Comparison of ENCODE assay signal across 9 cellular contexts in the genomic region with DNA sequence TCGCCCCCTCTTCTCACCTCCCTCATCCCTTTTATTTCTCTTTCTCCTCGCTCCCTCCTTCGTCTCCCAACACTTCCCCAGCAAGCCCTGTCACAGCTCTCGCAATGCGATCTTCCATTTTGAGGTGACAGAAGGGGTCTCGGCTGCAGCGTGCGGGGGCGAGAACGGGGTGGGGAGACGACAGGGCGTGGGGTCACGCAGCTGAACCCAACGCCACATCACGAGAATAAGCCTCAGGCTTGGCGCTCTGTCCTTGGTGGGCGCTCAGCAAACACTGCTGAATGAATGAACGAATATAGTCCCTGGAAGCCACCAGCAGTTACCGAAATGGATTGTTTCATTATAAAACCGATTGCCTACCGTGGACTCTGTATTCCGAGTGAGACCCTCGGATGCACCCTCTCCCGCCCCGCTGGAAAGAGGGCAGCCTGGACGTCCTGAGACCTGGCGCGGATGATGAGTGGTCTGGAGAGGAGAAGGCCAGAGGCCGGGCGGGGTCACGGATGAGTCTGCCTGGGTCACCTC. TPM values are rescaled to one million over a fixed set of nuclear protein-coding genes. Genes with fewer than 3 reads are reported as not detected.
A peak's percentile ranks its signal among the peaks of the same experiment; 100 is the strongest.
DNase-seq lines count a peak whose midpoint lies in the region; ATAC-seq, FAIRE-seq and TF ChIP-seq lines count a peak whose summit lies in the region.
"Had no signal": no experiment of that assay in that cellular context is flagged by ENCODE, and none has a peak within 500 bp of the region (broad histone marks: within the 10 kb centered on the region; RNA-seq: fewer than 3 reads in every experiment).

No MANE protein-coding gene starts in this region.

- no peak for FAIRE-seq in astrocyte (lab: Jason Lieb, UNC)

- no peak overlapping the region for H2BK120ac ChIP-seq in mesenchymal stem cell (ENCODE audit: low read depth, low read length)

- H3K27ac ChIP-seq in left ventricle myocardium inferior (replicated peaks) (peak overlapping the region; percentile 87), astrocyte (ENCODE audit: low read depth, low read length) (no peak overlapping the region), mesenchymal stem cell (ENCODE audit: low read length, poor library complexity, severe bottlenecking) (no peak overlapping the region)

- no peak overlapping the region for H2BK15ac ChIP-seq in mesenchymal stem cell (ENCODE audit: low read depth, poor library complexity, severe bottlenecking)

- H3K36me3 Mint-ChIP-seq in astrocyte (ENCODE audit: low read depth, unreplicated experiment) (peaks cover 9% of the 10 kb centered on the region), type B pancreatic cell (no peaks in the 10 kb centered on the region)

- ATAC-seq in Right ventricle myocardium superior (ENCODE audit: poor library complexity) (no peak), HG03520 (IDR thresholded peaks at IDR 0.05; ENCODE audit: unreplicated experiment) (no peak), HG02610 (IDR thresholded peaks at IDR 0.05; ENCODE audit: unreplicated experiment) (no peak)

- H3K9me3 Mint-ChIP-seq in astrocyte (ENCODE audit: unreplicated experiment) (peaks cover 20% of the 10 kb centered on the region), type B pancreatic cell (no peaks in the 10 kb centered on the region)

- under 1% methylated on average over 31 of the region's 31 CpGs for WGBS in mesenchymal stem cell

- H3K27me3 Mint-ChIP-seq in astrocyte (ENCODE audit: low read depth, unreplicated experiment) (peaks cover 78% of the 10 kb centered on the region), type B pancreatic cell (peaks cover 98% of the 10 kb centered on the region)

- DNase-seq in left ventricle myocardium inferior (no peak), Right ventricle myocardium superior (no peak), astrocyte (ENCODE audit: low read depth) (no peak), mesenchymal stem cell (no peak), type B pancreatic cell (ENCODE audit: extremely low spot score, unreplicated experiment) (no peak), foreskin fibroblast (no peak)
- DNase-seq: Caco-2 had no signal

- H2AK5ac ChIP-seq in mesenchymal stem cell (ENCODE audit: low read length, severe bottlenecking), result no peak overlapping the region

- peak overlapping the region in 1 of 2 experiments; percentile 77 for H3K23ac ChIP-seq in mesenchymal stem cell (ENCODE audit: low read length in 2 of 2)

- peaks cover 20% of the 10 kb centered on the region for H4K20me1 ChIP-seq in astrocyte (ENCODE audit: insufficient read depth, low read length)

- no peak overlapping the region for H4K8ac ChIP-seq in mesenchymal stem cell (ENCODE audit: low read length)

- H3K4me3 ChIP-seq in left ventricle myocardium inferior (peak overlapping the region; percentile 64), astrocyte (ENCODE audit: insufficient read depth, low read depth, low read length) (no peak overlapping the region), mesenchymal stem cell (ENCODE audit: insufficient read depth in 1 of 2, low read depth in 1 of 2, low read length in 2 of 2) (peak overlapping the region in 1 of 2 experiments; percentile 81), foreskin fibroblast (ENCODE audit: low read depth in 1 of 2, low read length in 2 of 2) (no peak overlapping the region)

- H2BK12ac ChIP-seq in mesenchymal stem cell (ENCODE audit: low read length in 2 of 2), result no peak overlapping the region

- no peak overlapping the region for H3K4ac ChIP-seq in mesenchymal stem cell (ENCODE audit: low read depth in 1 of 2, low read length in 2 of 2)

- intact Hi-C loops in left ventricle myocardium inferior (cut with micrococcal nuclease) (no loop called here), Right ventricle myocardium superior (cut with DNase I) (no loop called here)

- H3K18ac ChIP-seq in mesenchymal stem cell (ENCODE audit: low read depth in 1 of 2, low read length in 2 of 2), result no peak overlapping the region

- H2AFZ ChIP-seq in astrocyte (ENCODE audit: low read depth, low read length) (no peak overlapping the region), mesenchymal stem cell (ENCODE audit: low read depth, low read length) (no peak overlapping the region)

- H3K14ac ChIP-seq in mesenchymal stem cell (ENCODE audit: low read length in 2 of 2), result no peak overlapping the region

- H2BK5ac ChIP-seq in mesenchymal stem cell (ENCODE audit: low read depth, low read length, poor library complexity, severe bottlenecking), result no peak overlapping the region

- H3K4me3 Mint-ChIP-seq in astrocyte (ENCODE audit: unreplicated experiment) (peak overlapping the region; percentile 27), type B pancreatic cell (peak overlapping the region; percentile 81)

- no peak for TF ChIP-seq CTCF in left ventricle myocardium inferior (IDR thresholded peaks at IDR 0.05; ENCODE audit: borderline replicate concordance)
- no peak for TF ChIP-seq CTCF in astrocyte (IDR thresholded peaks at IDR 0.05; ENCODE audit: insufficient read depth, low read depth, low read length)
- TF ChIP-seq CTCF in type B pancreatic cell (conservative IDR thresholded peaks at IDR 0.05), result no peak
- TF ChIP-seq CTCF in foreskin fibroblast (IDR thresholded peaks at IDR 0.05; ENCODE audit: low read depth, low read length), result no peak

- H3K27ac Mint-ChIP-seq in astrocyte (ENCODE audit: unreplicated experiment), result peak overlapping the region; percentile 47
- no peak overlapping the region for H3K27ac Mint-ChIP-seq in type B pancreatic cell

- H3K4me1 Mint-ChIP-seq in astrocyte (ENCODE audit: low read depth, unreplicated experiment), result peaks cover 1% of the 10 kb centered on the region
- peaks cover 22% of the 10 kb centered on the region for H3K4me1 Mint-ChIP-seq in type B pancreatic cell (ENCODE audit: unreplicated experiment)

- H3K27me3 ChIP-seq in left ventricle myocardium inferior (ENCODE audit: low read depth), result peaks cover 100% of the 10 kb centered on the region
- H3K27me3 ChIP-seq in astrocyte (ENCODE audit: insufficient read depth, low read length), result peaks cover 98% of the 10 kb centered on the region
- peaks cover 64 to 98% of the 10 kb centered on the region in 2 experiments for H3K27me3 ChIP-seq in mesenchymal stem cell (ENCODE audit: control insufficient read depth in 1 of 2, insufficient read depth in 1 of 2, low read length in 2 of 2)

- no peaks in the 10 kb centered on the region for H3K79me2 ChIP-seq in astrocyte (ENCODE audit: insufficient read depth, low read length)

- H3K79me1 ChIP-seq in mesenchymal stem cell (replicated peaks; ENCODE audit: low read length, poor library complexity, severe bottlenecking), result no peaks in the 10 kb centered on the region

- H3K4me2 ChIP-seq in astrocyte (ENCODE audit: low read length) (peak overlapping the region; percentile 41), mesenchymal stem cell (ENCODE audit: low read length, poor library complexity, severe bottlenecking) (no peak overlapping the region)

- no peak overlapping the region for H4K91ac ChIP-seq in mesenchymal stem cell (ENCODE audit: low read length)

- H3K36me3 ChIP-seq in left ventricle myocardium inferior (no peaks in the 10 kb centered on the region), astrocyte (ENCODE audit: insufficient read depth, low read length) (no peaks in the 10 kb centered on the region), mesenchymal stem cell (ENCODE audit: control insufficient read depth in 1 of 2, insufficient read depth in 2 of 2, low read depth in 1 of 2, low read length in 2 of 2) (peaks cover 0 to 7% of the 10 kb centered on the region in 2 experiments)

- H3K4me1 ChIP-seq in left ventricle myocardium inferior (peaks cover 78% of the 10 kb centered on the region), astrocyte (ENCODE audit: insufficient read depth, low read length) (peaks cover 22% of the 10 kb centered on the region), mesenchymal stem cell (ENCODE audit: control insufficient read depth, insufficient read depth, low read depth, low read length) (peaks cover 32% of the 10 kb centered on the region)

- H3K9me3 ChIP-seq in left ventricle myocardium inferior (replicated peaks) (no peaks in the 10 kb centered on the region), astrocyte (ENCODE audit: insufficient read depth, low read depth, low read length) (peaks cover 10% of the 10 kb centered on the region), mesenchymal stem cell (ENCODE audit: control insufficient read depth, low read length) (no peaks in the 10 kb centered on the region)
- H3K9me3 ChIP-seq: Caco-2 had no signal

- H3K9ac ChIP-seq in astrocyte (ENCODE audit: low read length) (no peak overlapping the region), mesenchymal stem cell (ENCODE audit: low read length) (peak overlapping the region; percentile 90)

RNA-seq across cellular contexts. Expression of a gene that starts 3.9 kb away (rescaled TPM):
- total RNA-seq in left ventricle myocardium inferior (8.8 TPM), Right ventricle myocardium superior (12.6 TPM), astrocyte (0.82 and 1.0 TPM in 2 replicates), type B pancreatic cell (ENCODE audit: low replicate concordance) (0.48 and 6.3 TPM in 2 replicates)
- 0.30 TPM for polyA plus RNA-seq in mesenchymal stem cell (2013, experiment 1 of 2)
- polyA plus RNA-seq in mesenchymal stem cell (2013, experiment 2 of 2), result 0.40 TPM
- total RNA-seq: Caco-2 had no signal
